In the genomic region with DNA sequence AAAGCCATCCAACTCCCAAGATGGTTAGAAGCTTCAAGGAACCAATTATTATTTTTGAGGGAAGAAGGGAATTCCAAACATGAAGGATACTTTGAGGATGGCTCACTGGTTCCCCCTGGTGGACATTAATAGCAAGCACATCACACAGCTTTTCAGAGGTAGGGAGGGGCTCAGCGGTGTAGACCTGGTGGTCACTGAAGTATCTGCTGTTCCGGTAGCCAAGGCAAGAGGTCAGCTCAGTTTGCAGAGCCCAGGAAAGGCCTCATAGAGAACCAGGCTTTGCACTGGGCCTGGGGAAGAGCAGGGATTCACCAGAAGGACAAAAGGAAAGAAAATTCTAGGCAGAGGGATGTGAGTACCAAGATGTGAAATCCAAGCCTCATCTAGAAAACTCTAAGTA, we compare ENCODE assay signal across 8 cellular contexts.
DNase-seq lines count a peak whose midpoint lies in the region; ATAC-seq, FAIRE-seq and TF ChIP-seq lines count a peak whose summit lies in the region.

No MANE protein-coding gene starts in this region.

- peak; percentile 79 for FAIRE-seq in K562 (lab: Jason Lieb, UNC)

- no peak overlapping the region for H2AFZ ChIP-seq in K562 (ENCODE audit: low read depth, low read length)

- H3K4me3 ChIP-seq in AG09309 (ENCODE audit: control insufficient read depth, low read depth, low read length): no peak overlapping the region
- no peak overlapping the region for H3K4me3 ChIP-seq in K562
- H3K4me3 ChIP-seq in left lung: no peak overlapping the region

- H3K27ac ChIP-seq in K562 (ENCODE audit: extremely low read depth, low read depth, low read length): no peak overlapping the region
- H3K27ac ChIP-seq in left lung: no peak overlapping the region

- POLR2A ChIA-PET in GM10248 (lab: Yijun Ruan, JAX): no interaction called here
- POLR2A ChIA-PET in K562 (lab: Yijun Ruan, JAX): interaction anchor here (0.6 to 0.9 kb wide), 2 partner anchors 8 to 620 kb away, joined by 3 read pairs; no protein-coding TSS in a partner anchor

- 5% methylated on average over 2 of the region's 2 CpGs for WGBS in K562 (ENCODE audit: insufficient coverage, low coverage, missing lambda C conversion rate)

- ATAC-seq in K562 (peak; percentile 92), left lung (peak; percentile 64), GM21825 (IDR thresholded peaks at IDR 0.05; ENCODE audit: unreplicated experiment) (no peak)

- H3K9ac ChIP-seq in K562 (ENCODE audit: insufficient read depth in 1 of 2, low read depth in 2 of 2, low read length in 2 of 2): no peak overlapping the region

- no peak overlapping the region for H3K4me2 ChIP-seq in K562 (ENCODE audit: insufficient read depth, low read length)

- no peak for TF ChIP-seq POLR2A in K562 (conservative IDR thresholded peaks at IDR 0.05)

- intact Hi-C loops in K562 (cut with micrococcal nuclease) (loop anchor here (5.0 kb wide), 1 partner anchor 638 kb away; no protein-coding TSS in a partner anchor), left lung (cut with DNase I) (no loop called here)

- CTCF ChIA-PET in GM10248 (lab: Yijun Ruan, JAX): interaction anchor here (0.7 to 5.0 kb wide), 35 partner anchors 9 to 1563 kb away, joined by 3 to 63 read pairs (median 3); partner anchors contain the start of gene SUDS3
- CTCF ChIA-PET in K562 (lab: Yijun Ruan, JAX; ENCODE audit: low intra/inter-chr PET ratio): interaction anchor here (1.7 kb wide), 2 partner anchors 483 to 614 kb away, joined by 8 to 9 read pairs; no protein-coding TSS in a partner anchor

- TF ChIP-seq CTCF in AG09309 (IDR thresholded peaks at IDR 0.05; ENCODE audit: control insufficient read depth, insufficient read depth, low read depth, low read length, missing control alignments) (peak; percentile 92), GM10248 (IDR thresholded peaks at IDR 0.05; ENCODE audit: control extremely low read depth, extremely low read depth, low read depth, missing control alignments) (peak; percentile 70), K562 (IDR thresholded peaks at IDR 0.05 in 2 of 3, conservative IDR thresholded peaks at IDR 0.05 in 1 of 3; ENCODE audit: insufficient read depth in 2 of 3, low read depth in 1 of 3, low read length in 3 of 3) (peak; percentile 83 to 86 (median 86)), left lung (IDR thresholded peaks at IDR 0.05) (peak; percentile 75 to 86)

- in situ Hi-C loops in K562 (cut with MboI): no loop called here

- H4K20me1 ChIP-seq in K562 (replicated peaks; ENCODE audit: control insufficient read depth, insufficient read depth, low read length): peaks cover 5% of the 10 kb centered on the region; the same call in 1 of the 2 replicates

- no peak for TF ChIP-seq EP300 in K562 (IDR thresholded peaks at IDR 0.05; ENCODE audit: low read length)

- H3K9me3 ChIP-seq in K562 (replicated peaks; ENCODE audit: control insufficient read depth, insufficient read depth, low read depth, low read length) (no peaks in the 10 kb centered on the region), left lung (peaks cover 0 to 5% of the 10 kb centered on the region in 2 donors)

- BruUV-seq in K562 (replicated peaks; lab: Mats Ljungman, UMichigan): no TSS peak

- H3K27me3 ChIP-seq in K562 (ENCODE audit: control insufficient read depth in 2 of 2, insufficient read depth in 2 of 2, low read length in 2 of 2): peaks cover 0 to 8% of the 10 kb centered on the region in 2 experiments; a peak in 1 of 5 replicates
- peaks cover 0 to 29% of the 10 kb centered on the region in 2 donors for H3K27me3 ChIP-seq in left lung

- H3K79me2 ChIP-seq in K562 (ENCODE audit: control insufficient read depth, insufficient read depth, low read length): no peaks in the 10 kb centered on the region

- H3K36me3 ChIP-seq in K562 (ENCODE audit: control insufficient read depth, insufficient read depth, low read length) (no peaks in the 10 kb centered on the region), left lung (no peaks in the 10 kb centered on the region)

- DNase-seq in AG09309 (ENCODE audit: low read depth): no peak
- peak; percentile 55 for DNase-seq in GM10248 (ENCODE audit: extremely low spot score)
- peak; percentile 20 for DNase-seq in NCI-H146 treated with DMSO at 0.1 percent for 48 hours (lab: John Stamatoyannopoulos, UW; ENCODE audit: unreplicated experiment)
- DNase-seq in K562 (ENCODE audit: extremely low read depth in 1 of 4, low spot score in 3 of 4): peak; percentile 62 to 83 (median 72)
- no peak for DNase-seq in left lung
- no peak for DNase-seq in NCI-H1436 (lab: John Stamatoyannopoulos, UW)
- DNase-seq in KG1 (lab: John Stamatoyannopoulos, UW): no peak

- peak; percentile 12 to 62; a peak in 2 of 4 replicates for TF ChIP-seq RAD21 in K562 (CRISPR knock-in tag; conservative IDR thresholded peaks at IDR 0.05 in 1 of 2, IDR thresholded peaks at IDR 0.05 in 1 of 2)

- H3K4me1 ChIP-seq in K562 (replicated peaks in 1 of 2; ENCODE audit: control insufficient read depth in 2 of 2, insufficient read depth in 2 of 2, low read length in 2 of 2) (no peaks in the 10 kb centered on the region; a peak in 1 of 5 replicates), left lung (no peaks in the 10 kb centered on the region)

- no peaks in the 10 kb centered on the region for H3K9me1 ChIP-seq in K562 (ENCODE audit: control insufficient read depth, insufficient read depth, low read length)

TF ChIP-seq in K562, 482 proteins besides CTCF, POLR2A, EP300 and RAD21:
- TF ChIP-seq IFI16 (CRISPR knock-in tag; IDR thresholded peaks at IDR 0.05) (no peak), VEZF1 (CRISPR knock-in tag; IDR thresholded peaks at IDR 0.05) (0 out of 2 replicates have a peak, but pooled peaks have one; percentile 17), SMC3 (conservative IDR thresholded peaks at IDR 0.05; ENCODE audit: insufficient read depth, low read depth, low read length) (0 out of 2 replicates have a peak, but pooled peaks have one; percentile 21)
- TF ChIP-seq, protein P1, sequence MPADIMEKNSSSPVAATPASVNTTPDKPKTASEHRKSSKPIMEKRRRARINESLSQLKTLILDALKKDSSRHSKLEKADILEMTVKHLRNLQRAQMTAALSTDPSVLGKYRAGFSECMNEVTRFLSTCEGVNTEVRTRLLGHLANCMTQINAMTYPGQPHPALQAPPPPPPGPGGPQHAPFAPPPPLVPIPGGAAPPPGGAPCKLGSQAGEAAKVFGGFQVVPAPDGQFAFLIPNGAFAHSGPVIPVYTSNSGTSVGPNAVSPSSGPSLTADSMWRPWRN (IDR thresholded peaks at IDR 0.05; ENCODE audit: low read depth): no peak

Comparison
In these comparisons a context has a peak if more than half of its experiments do, and no peak if none do; other contexts are left out.
1. DNase-seq: peak in GM10248 (single experiment), NCI-H146 treated with DMSO at 0.1 percent for 48 hours (single experiment) and K562 (4 of 4); none in AG09309 (single experiment), left lung (0 of 2), NCI-H1436 (single experiment) and KG1 (single experiment).
2. Peak in every context shown above with its lines, with median percentiles within 50 percentile points of each other: CTCF ChIP-seq.